ENCODE assay signal across 9 cellular contexts in the genomic region with DNA sequence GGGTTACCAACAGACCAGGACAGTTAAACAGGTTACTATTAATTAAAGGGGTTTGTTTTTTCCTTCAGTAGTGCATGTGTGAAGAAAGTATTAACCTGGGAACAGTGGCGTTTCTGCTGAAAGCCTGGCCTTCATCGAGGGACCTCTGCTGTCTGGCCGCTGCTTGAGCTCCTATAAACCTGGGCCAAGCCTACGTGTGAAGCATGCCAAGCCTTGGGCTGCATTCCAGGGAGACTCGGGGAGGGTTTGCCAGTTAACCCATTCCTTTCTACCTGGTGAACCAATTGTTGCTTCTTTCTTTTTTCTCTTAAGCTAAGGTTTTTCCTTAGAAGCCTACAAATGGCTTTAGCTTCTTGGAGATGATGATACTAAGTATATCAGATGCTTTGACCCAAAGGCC. TPM values are rescaled to one million over a fixed set of nuclear protein-coding genes. Genes with fewer than 3 reads are reported as not detected.
DNase-seq lines count a peak whose midpoint lies in the region; ATAC-seq, FAIRE-seq and TF ChIP-seq lines count a peak whose summit lies in the region.
"Had no signal": no experiment of that assay in that cellular context is flagged by ENCODE, and none has a peak within 500 bp of the region (broad histone marks: within the 10 kb centered on the region; RNA-seq: fewer than 3 reads in every experiment).

No MANE protein-coding gene starts in this region.

- CTCF ChIA-PET in endothelial cell of umbilical vein (lab: Charles Lee) = interaction anchor here (0.7 to 2.0 kb wide), 10 partner anchors 10 to 46 kb away, joined by 3 to 14 read pairs (median 4); no protein-coding TSS in a partner anchor

- no peak overlapping the region for H2AFZ ChIP-seq in endothelial cell of umbilical vein (ENCODE audit: low read depth, low read length)

- H3K9me3 ChIP-seq in endothelial cell of umbilical vein (replicated peaks; ENCODE audit: control insufficient read depth, insufficient read depth, low read length) = no peaks in the 10 kb centered on the region

- H4K20me1 ChIP-seq in endothelial cell of umbilical vein (replicated peaks; ENCODE audit: control insufficient read depth, extremely low read depth, insufficient read depth, low read length) = no peaks in the 10 kb centered on the region

- dilution Hi-C loops in endothelial cell of umbilical vein (cut with MboI; ENCODE audit: extremely low pct_ligation_motif_present, low sequenced_read_pairs) = no loop called here

- intact Hi-C loops in endothelial cell of umbilical vein (cut with micrococcal nuclease) = loop anchor here (1.0 to 10.0 kb wide), 2 partner anchors 20 to 1684 kb away; no protein-coding TSS in a partner anchor

- peaks cover 80% of the 10 kb centered on the region for H3K4me1 ChIP-seq in endothelial cell of umbilical vein (ENCODE audit: control insufficient read depth, extremely low read depth, insufficient read depth, low read length)

- H3K79me2 ChIP-seq in endothelial cell of umbilical vein (ENCODE audit: control insufficient read depth, insufficient read depth, low read length) = peaks cover 73% of the 10 kb centered on the region

- no peak for TF ChIP-seq POLR2A in endothelial cell of umbilical vein (IDR thresholded peaks at IDR 0.05; ENCODE audit: low read depth, low read length)

- in situ Hi-C loops in Caki2 (cut with HindIII; ENCODE audit: low pct_unique_long_range_greater_than_20kb, low sequenced_read_pairs) = no loop called here

- peak; percentile 85 for DNase-seq in Caki2 (ENCODE audit: low read depth)
- DNase-seq in RCC 7860 (ENCODE audit: low spot score) = peak; percentile 80
- peak; percentile 86 for DNase-seq in endothelial cell of umbilical vein (ENCODE audit: low read depth, low spot score)
- peak; percentile 82 for DNase-seq in mucosa of gallbladder (ENCODE audit: low spot score)
- DNase-seq in NCI-H82 treated with DMSO at 0.1 percent for 48 hours (lab: John Stamatoyannopoulos, UW; ENCODE audit: unreplicated experiment) = no peak
- no peak for DNase-seq in hepatic stellate cell (ENCODE audit: low spot score)

- H3K4me3 ChIP-seq in endothelial cell of umbilical vein (replicated peaks in 1 of 3; ENCODE audit: insufficient read depth in 1 of 3, low read depth in 1 of 3, low read length in 3 of 3) = no peak overlapping the region

- H3K9ac ChIP-seq in endothelial cell of umbilical vein (replicated peaks; ENCODE audit: extremely low read depth, insufficient read depth, low read length) = peak overlapping the region; percentile 79

- ATAC-seq in HG03139 (IDR thresholded peaks at IDR 0.05; ENCODE audit: unreplicated experiment) = no peak
- ATAC-seq in HG02884 (IDR thresholded peaks at IDR 0.05; ENCODE audit: unreplicated experiment) = no peak

- H3K27me3 ChIP-seq in endothelial cell of umbilical vein (ENCODE audit: control insufficient read depth in 2 of 2, insufficient read depth in 2 of 2, low read length in 2 of 2) = no peaks in the 10 kb centered on the region

- no peak for TF ChIP-seq CTCF in endothelial cell of umbilical vein (IDR thresholded peaks at IDR 0.05; ENCODE audit: extremely low read depth in 1 of 2, insufficient read depth in 1 of 2, low read depth in 1 of 2, low read length in 2 of 2)

- H3K4me2 ChIP-seq in endothelial cell of umbilical vein (ENCODE audit: insufficient read depth, low read length) = peak overlapping the region; percentile 75

- TSS peak; percentile 5 for BruUV-seq in endothelial cell of umbilical vein (replicated peaks; lab: Mats Ljungman, UMichigan)

- no peaks in the 10 kb centered on the region for H3K9me1 ChIP-seq in endothelial cell of umbilical vein (replicated peaks; ENCODE audit: control insufficient read depth, extremely low read depth, insufficient read depth, low read length)

- no peak for FAIRE-seq in RCC 7860 (lab: Jason Lieb, UNC)
- FAIRE-seq in endothelial cell of umbilical vein (lab: Jason Lieb, UNC) = peak; percentile 48
- FAIRE-seq: colon had no signal

- peaks cover 0 to 8% of the 10 kb centered on the region in 2 experiments for H3K36me3 ChIP-seq in endothelial cell of umbilical vein (ENCODE audit: control insufficient read depth in 2 of 2, extremely low read depth in 1 of 2, insufficient read depth in 2 of 2, low read length in 2 of 2)

- POLR2A ChIA-PET in endothelial cell of umbilical vein (lab: Charles Lee) = interaction anchor here (1.3 kb wide), 1 partner anchor 20 kb away, joined by 5 read pairs; no protein-coding TSS in a partner anchor

- H3K27ac ChIP-seq in endothelial cell of umbilical vein (ENCODE audit: insufficient read depth, low read depth, low read length) = peak overlapping the region; percentile 97

TF ChIP-seq in endothelial cell of umbilical vein, 7 proteins besides CTCF, POLR2A, EP300 and RAD21:
- TF ChIP-seq FOS (IDR thresholded peaks at IDR 0.05; ENCODE audit: borderline replicate concordance, insufficient read depth, low read length) = no peak
- TF ChIP-seq POLR2AphosphoS5 (IDR thresholded peaks at IDR 0.05; ENCODE audit: insufficient read depth, low read depth, low read length) = no peak
- TF ChIP-seq, protein P1, sequence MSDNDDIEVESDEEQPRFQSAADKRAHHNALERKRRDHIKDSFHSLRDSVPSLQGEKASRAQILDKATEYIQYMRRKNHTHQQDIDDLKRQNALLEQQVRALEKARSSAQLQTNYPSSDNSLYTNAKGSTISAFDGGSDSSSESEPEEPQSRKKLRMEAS (IDR thresholded peaks at IDR 0.05; ENCODE audit: insufficient read depth, insufficient read length) = no peak
- TF ChIP-seq EZH2 (IDR thresholded peaks at IDR 0.05; ENCODE audit: borderline replicate concordance, low read depth, low read length, severe bottlenecking) = no peak
- no peak for TF ChIP-seq GATA2 (IDR thresholded peaks at IDR 0.05; ENCODE audit: insufficient read depth, insufficient read length, low read depth, low read length)
- no peak for TF ChIP-seq MYC (IDR thresholded peaks at IDR 0.05; ENCODE audit: low read depth, low read length)

RNA-seq across cellular contexts. Expression of a gene that starts 23.6 kb away (rescaled TPM):
- 966 and 971 TPM in 2 replicates for total RNA-seq in Caki2 (2014; rRNA removed; shearing (Covaris generic); ENCODE audit: low replicate concordance)
- total RNA-seq in endothelial cell of umbilical vein = 359 and 360 TPM in 2 replicates
- polyA plus RNA-seq in endothelial cell of umbilical vein = 185 and 199 TPM in 2 replicates
- 217 and 218 TPM in 2 replicates for polyA plus RNA-seq in endothelial cell of umbilical vein (2011; cell fraction: cytosol; rRNA removed)
- 292 and 301 TPM in 2 replicates for polyA plus RNA-seq in endothelial cell of umbilical vein (2011; cell fraction: nucleus; rRNA removed)
- polyA plus RNA-seq in endothelial cell of umbilical vein (2012) = 370 TPM in 2 replicates
- 153 and 184 TPM in 2 replicates for polyA minus RNA-seq in endothelial cell of umbilical vein
- 59.9 TPM for polyA minus RNA-seq in endothelial cell of umbilical vein (2011; cell fraction: cytosol; rRNA and poly(A)+ RNA removed)
- polyA minus RNA-seq in endothelial cell of umbilical vein (2011; cell fraction: nucleus; rRNA and poly(A)+ RNA removed) = 90.1 and 121 TPM in 2 replicates
- total RNA-seq in mucosa of gallbladder = 109 TPM

Comparison
In these comparisons a context has a peak if more than half of its experiments do, and no peak if none do; other contexts are left out.
1. DNase-seq: peak in Caki2 (single experiment), RCC 7860 (single experiment), endothelial cell of umbilical vein (single experiment) and mucosa of gallbladder (single experiment); none in NCI-H82 treated with DMSO at 0.1 percent for 48 hours (single experiment) and hepatic stellate cell (single experiment).